5 cellular contexts compared by ENCODE assay signal in genomic region chr7:136517971-136518370, GRCh38.
"Had no signal": no experiment of that assay in that cellular context is flagged by ENCODE, and none has a peak within 500 bp of the region (broad histone marks: within the 10 kb centered on the region; RNA-seq: fewer than 3 reads in every experiment).

No MANE protein-coding gene starts in this region.

- H3K4me3 ChIP-seq: GM23338 had no signal

- ATAC-seq: GM23338 had no signal

- DNase-seq: H9, HCEC 1CT, IMR-90 had no signal

- H3K27ac ChIP-seq: HL-60 had no signal
